13 cellular contexts compared by ENCODE assay signal in the genomic region with DNA sequence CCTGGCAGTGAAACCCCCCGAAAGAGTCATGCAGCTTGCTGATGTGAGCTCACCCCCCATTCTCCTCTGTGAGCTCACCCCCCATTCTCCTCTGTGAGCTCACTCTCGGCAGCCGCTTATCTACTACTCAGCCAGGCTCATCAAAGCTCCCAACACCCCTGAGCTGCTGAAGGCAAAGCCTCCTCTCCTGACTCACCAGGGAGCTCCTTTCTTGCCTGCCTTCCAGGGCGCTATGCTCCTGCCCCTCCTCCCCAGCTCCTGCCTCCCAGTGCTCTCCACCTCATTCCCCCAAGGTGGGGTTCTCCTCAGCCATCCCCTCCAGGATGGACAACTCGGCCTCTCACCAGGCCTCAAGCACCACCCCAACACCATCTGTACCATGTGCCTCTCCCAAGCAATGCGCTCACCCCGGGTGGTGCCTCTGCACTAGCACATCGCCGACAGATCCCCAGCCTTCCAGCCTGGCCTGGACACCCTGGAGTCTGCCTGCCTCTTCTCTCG. TPM values are rescaled to one million over a fixed set of nuclear protein-coding genes. Genes with fewer than 3 reads are reported as not detected.
DNase-seq lines count a peak whose midpoint lies in the region.
"Had no signal": no experiment of that assay in that cellular context is flagged by ENCODE, and none has a peak within 500 bp of the region (broad histone marks: within the 10 kb centered on the region; RNA-seq: fewer than 3 reads in every experiment).

No MANE protein-coding gene starts in this region.

- no peak overlapping the region for H3K4me3 ChIP-seq in H7 (ENCODE audit: insufficient read depth, low read depth, low read length)

- H3K27me3 ChIP-seq in H7 (ENCODE audit: control insufficient read depth, insufficient read depth, low read length), result no peaks in the 10 kb centered on the region

- peaks cover 24% of the 10 kb centered on the region for H3K36me3 ChIP-seq in H7 (replicated peaks; ENCODE audit: control insufficient read depth, insufficient read depth, low read length)

- DNase-seq in AG20443 (ENCODE audit: low spot score) (peak; percentile 61), H7 (peak; percentile 39), amniotic stem cell (lab: John Stamatoyannopoulos, UW) (peak; percentile 55), iris pigment epithelial cell (ENCODE audit: low read depth) (peak; percentile 92), NCI-H1694 (lab: John Stamatoyannopoulos, UW) (no peak), germinal center (ENCODE audit: low spot score) (no peak)
- DNase-seq in stimulated activated naive CD4-positive, alpha-beta T cell treated with Interleukin-2 at 50 U/mL for 16 hours (lab: John Stamatoyannopoulos, UW), result no peak
- DNase-seq in stimulated activated CD4-positive, alpha-beta T cell treated with anti-CD3 and anti-CD28 coated beads, Interleukin-2, amount 100 ng/mL, for 24 hours, result no peak
- DNase-seq: activated naive CD4-positive, alpha-beta T cell treated with anti-CD3 and anti-CD28 coated beads for 36 hours; DMS 273 treated with DMSO at 0.1 percent for 48 hours; KG1; naive B cell; NCI-H2107 had no signal

RNA-seq across cellular contexts. Expression of a gene that starts 27.7 kb away (rescaled TPM):
- 40.4 and 46.6 TPM in 2 replicates for total RNA-seq in H7 (2014; rRNA removed; shearing (Covaris generic))

RNA-seq across cellular contexts. Expression of a gene that starts 51.7 kb away (rescaled TPM):
- total RNA-seq in H7 (2014; rRNA removed; shearing (Covaris generic)), result 0.33 TPM in 1 of 2 replicates, not detected in the other
- total RNA-seq: activated naive CD4-positive, alpha-beta T cell treated with anti-CD3 and anti-CD28 coated beads for 36 hours had no signal

RNA-seq across cellular contexts. Expression of a gene that starts 57.0 kb away (rescaled TPM):
- total RNA-seq in H7 (2014; rRNA removed; shearing (Covaris generic)), result 64.5 and 77.1 TPM in 2 replicates

RNA-seq across cellular contexts. Expression of a gene that starts 57.1 kb away (rescaled TPM):
- 0.48 and 0.76 TPM in 2 replicates for total RNA-seq in H7 (2014; rRNA removed; shearing (Covaris generic))

Comparison
In these comparisons a context has a peak if more than half of its experiments do, and no peak if none do; other contexts are left out.
1. DNase-seq: peak in AG20443 (single experiment), H7 (single experiment), amniotic stem cell (single experiment) and iris pigment epithelial cell (single experiment); none in stimulated activated naive CD4-positive, alpha-beta T cell treated with Interleukin-2 at 50 U/mL for 16 hours (single experiment), NCI-H1694 (single experiment), stimulated activated CD4-positive, alpha-beta T cell treated with anti-CD3 and anti-CD28 coated beads, Interleukin-2, amount 100 ng/mL, for 24 hours (0 of 2) and germinal center (single experiment).